8 cellular contexts compared by ENCODE assay signal in the genomic region with DNA sequence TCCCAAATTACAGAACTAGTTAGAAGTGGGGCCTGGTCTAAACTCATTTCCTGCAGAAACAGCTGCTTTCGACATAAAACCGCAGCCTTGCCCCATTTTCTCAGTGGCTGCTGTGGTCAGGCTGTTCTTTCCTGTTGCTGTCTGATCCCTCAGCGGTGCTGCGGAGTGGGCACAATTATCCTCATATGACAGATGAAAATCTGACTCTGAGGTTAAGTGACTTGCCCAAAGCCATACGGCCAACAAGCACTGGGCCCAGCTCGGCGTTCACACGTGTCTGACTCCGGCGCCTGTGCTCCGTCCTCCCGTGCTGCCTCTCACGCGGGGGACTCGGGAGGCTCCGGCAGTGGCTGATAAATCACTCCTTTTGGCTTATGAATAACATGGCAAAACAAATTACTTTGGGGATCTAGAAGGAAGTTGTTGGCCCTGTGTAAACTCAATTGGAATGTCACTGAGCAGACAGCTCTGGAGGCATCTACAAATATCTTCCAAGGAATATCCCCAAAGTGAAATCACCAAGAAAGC.
DNase-seq lines count a peak whose midpoint lies in the region; ATAC-seq and TF ChIP-seq lines count a peak whose summit lies in the region.

No MANE protein-coding gene starts in this region.

- no peak overlapping the region for H3K4me3 ChIP-seq in HL-60 (replicated peaks; ENCODE audit: insufficient read depth, low read length)
- H3K4me3 ChIP-seq in thymus (ENCODE audit: low read length) = peak overlapping the region; percentile 17

- WGBS in thymus = 6% methylated on average over 16 of the region's 16 CpGs

- H3K4me1 ChIP-seq in thymus (ENCODE audit: control insufficient read depth, insufficient read depth, low read length) = peaks cover 59% of the 10 kb centered on the region

- DNase-seq in HL-60 (ENCODE audit: low read depth in 1 of 2, low spot score in 1 of 2) = peak; percentile 92 to 99
- DNase-seq in activated CD4-positive, alpha-beta T cell treated with anti-CD3 and anti-CD28 coated beads for 4 hours = peak; percentile 52 to 59
- DNase-seq in dedifferentiated amniotic fluid mesenchymal stem cell (ENCODE audit: extremely low spot score) = peak; percentile 27
- DNase-seq in omental fat pad (ENCODE audit: low spot score) = peak; percentile 37
- no peak for DNase-seq in NCI-H1436 treated with DMSO at 0.1 percent for 48 hours (lab: John Stamatoyannopoulos, UW)
- no peak for DNase-seq in NCI-H1105 (lab: John Stamatoyannopoulos, UW)

- H3K9me3 ChIP-seq in thymus (ENCODE audit: control insufficient read depth) = no peaks in the 10 kb centered on the region

- ATAC-seq in GM18498 (IDR thresholded peaks at IDR 0.05; ENCODE audit: unreplicated experiment) = peak; percentile 71
- ATAC-seq in omental fat pad (ENCODE audit: low FRiP score) = no peak

- peak overlapping the region; percentile 93 for H3K27ac ChIP-seq in HL-60 (replicated peaks)
- H3K27ac ChIP-seq in thymus (ENCODE audit: low read depth) = peak overlapping the region; percentile 87

- H3K36me3 ChIP-seq in thymus (ENCODE audit: control insufficient read depth, insufficient read depth) = peaks cover under 1% of the 10 kb centered on the region

- H3K27me3 ChIP-seq in HL-60 (ENCODE audit: insufficient read depth, poor library complexity, severe bottlenecking) = no peaks in the 10 kb centered on the region
- no peaks in the 10 kb centered on the region for H3K27me3 ChIP-seq in thymus (ENCODE audit: control insufficient read depth, insufficient read depth)

- TF ChIP-seq CTCF in HL-60 (IDR thresholded peaks at IDR 0.05; ENCODE audit: insufficient read depth, low read length) = no peak
- TF ChIP-seq CTCF in omental fat pad (IDR thresholded peaks at IDR 0.05) = no peak

Comparison
In these comparisons a context has a peak if more than half of its experiments do, and no peak if none do; other contexts are left out.
1. DNase-seq: peak in HL-60 (2 of 2), activated CD4-positive, alpha-beta T cell treated with anti-CD3 and anti-CD28 coated beads for 4 hours (2 of 2), dedifferentiated amniotic fluid mesenchymal stem cell (single experiment) and omental fat pad (single experiment); none in NCI-H1436 treated with DMSO at 0.1 percent for 48 hours (single experiment) and NCI-H1105 (single experiment).